ENCODE assay signal across 27 cellular contexts in the genomic region with DNA sequence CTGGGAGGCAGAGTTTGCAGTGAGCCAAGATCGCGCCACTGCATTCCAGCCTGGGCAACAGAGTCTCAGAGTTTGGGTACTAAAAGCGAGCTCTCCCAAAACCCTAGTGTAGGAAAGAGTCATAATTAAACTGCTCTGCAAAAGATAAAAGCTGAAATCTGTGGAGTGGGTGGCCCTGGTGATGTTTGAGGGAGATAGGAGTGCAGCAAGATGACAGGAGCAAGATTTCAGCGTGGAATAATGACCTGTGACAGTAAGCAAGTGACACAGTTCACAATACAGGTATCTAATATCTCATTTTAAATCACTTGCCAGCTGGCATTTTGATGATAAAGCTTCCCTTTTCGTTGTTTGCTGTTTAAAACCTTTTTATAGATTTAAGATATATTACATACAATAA.
"Had no signal": no experiment of that assay in that cellular context is flagged by ENCODE, and none has a peak within 500 bp of the region (broad histone marks: within the 10 kb centered on the region; RNA-seq: fewer than 3 reads in every experiment).

No MANE protein-coding gene starts in this region.

- H3K27ac Mint-ChIP-seq: stimulated activated effector memory CD8-positive, alpha-beta T cell treated with anti-CD3 and anti-CD28 coated beads, Interleukin-12 subunit alpha, Interleukin-12 subunit beta, amount 100 ng/mL, for 72 hours; stimulated activated memory B cell treated with anti-CD40 and anti-IgM and Interleukin-4, amounts not matched to agents 10 μg/mL and 1 μg/mL and 100 μg/mL, for 72 hours; stimulated activated naive B cell treated with anti-CD40 and anti-IgM and Interleukin-4, amounts not matched to agents 10 μg/mL and 1 μg/mL and 100 μg/mL, for 72 hours; stimulated activated naive CD8-positive, alpha-beta T cell treated with anti-CD3 and anti-CD28 coated beads, Interleukin-15, amount 100 ng/mL, for 72 hours; stimulated activated naive CD8-positive, alpha-beta T cell treated with anti-CD3 and anti-CD28 coated beads, Interleukin-15, Interleukin-2, amounts not matched to agents 100 ng/mL and 50 ng/mL, for 24 hours; type B pancreatic cell had no signal

- H3K9me3 ChIP-seq: stomach, suprapubic skin, testis, thoracic aorta, thyroid gland, tibial artery, tibial nerve, transverse colon, upper lobe of left lung, upper lobe of right lung, uterus, vagina had no signal

- H3K27me3 Mint-ChIP-seq: stimulated activated memory B cell treated with anti-CD40 and anti-IgM and Interleukin-4, amounts not matched to agents 10 μg/mL and 1 μg/mL and 100 μg/mL, for 72 hours; stimulated activated naive CD8-positive, alpha-beta T cell treated with anti-CD3 and anti-CD28 coated beads, Interleukin-15, amount 100 ng/mL, for 72 hours; type B pancreatic cell had no signal

- H3K27ac ChIP-seq: stomach, suprapubic skin, testis, thoracic aorta, thyroid gland, tibial artery, tibial nerve, transverse colon, upper lobe of left lung, upper lobe of right lung, uterus, vagina had no signal

- DNase-seq: stimulated activated CD4-positive, alpha-beta T cell treated with anti-CD3 and anti-CD28 coated beads, Interleukin-2, amount 100 ng/mL, for 48 hours; stimulated activated CD4-positive, alpha-beta T cell treated with anti-CD3 and anti-CD28 coated beads, Interleukin-4, amount 100 ng/mL, for 1 hour; stimulated activated CD4-positive, alpha-beta T cell treated with anti-CD3 and anti-CD28 coated beads, Interleukin-4, amount 100 ng/mL, for 24 hours; stimulated activated CD4-positive, alpha-beta T cell treated with anti-CD3 and anti-CD28 coated beads, Interleukin-4, amount 100 ng/mL, for 4 hours; stimulated activated CD8-positive, alpha-beta memory T cell treated with anti-CD3 and anti-CD28 coated beads, Interleukin-4, amount 100 ng/mL, for 48 hours; stimulated activated naive B cell treated with anti-CD40 and anti-IgM and Interleukin-4, amounts not matched to agents 10 μg/mL and 1 μg/mL and 100 μg/mL, for 72 hours; stimulated activated naive CD4-positive, alpha-beta T cell; stimulated activated naive CD4-positive, alpha-beta T cell treated with Interleukin-2 at 50 U/mL for 16 hours; stimulated activated naive CD8-positive, alpha-beta T cell treated with anti-CD3 and anti-CD28 coated beads, Interleukin-15, amount 100 ng/mL, for 72 hours; stimulated activated naive CD8-positive, alpha-beta T cell treated with anti-CD3 and anti-CD28 coated beads, Interleukin-15, Interleukin-2, amounts not matched to agents 100 U/mL and 50 U/mL, for 24 hours; stomach; substantia nigra; testis; thyroid gland; tibial artery; transverse colon; upper lobe of left lung; upper lobe of right lung; uterus had no signal

- H3K9me3 Mint-ChIP-seq: stimulated activated memory B cell treated with anti-CD40 and anti-IgM and Interleukin-4, amounts not matched to agents 10 μg/mL and 1 μg/mL and 100 μg/mL, for 72 hours; type B pancreatic cell had no signal

- H3K36me3 ChIP-seq: stomach, suprapubic skin, thoracic aorta, thyroid gland, tibial artery, tibial nerve, transverse colon, upper lobe of left lung, upper lobe of right lung, uterus, vagina had no signal

- H3K4me3 ChIP-seq: stomach, suprapubic skin, testis, thoracic aorta, thyroid gland, tibial artery, tibial nerve, transverse colon, upper lobe of left lung, upper lobe of right lung, uterus, vagina had no signal

- H3K4me3 Mint-ChIP-seq: stimulated activated effector memory CD8-positive, alpha-beta T cell treated with anti-CD3 and anti-CD28 coated beads, Interleukin-12 subunit alpha, Interleukin-12 subunit beta, amount 100 ng/mL, for 72 hours; stimulated activated memory B cell treated with anti-CD40 and anti-IgM and Interleukin-4, amounts not matched to agents 10 μg/mL and 1 μg/mL and 100 μg/mL, for 72 hours; stimulated activated naive B cell treated with anti-CD40 and anti-IgM and Interleukin-4, amounts not matched to agents 10 μg/mL and 1 μg/mL and 100 μg/mL, for 72 hours; stimulated activated naive CD8-positive, alpha-beta T cell treated with anti-CD3 and anti-CD28 coated beads, Interleukin-15, amount 100 ng/mL, for 72 hours; stimulated activated naive CD8-positive, alpha-beta T cell treated with anti-CD3 and anti-CD28 coated beads, Interleukin-15, Interleukin-2, amounts not matched to agents 100 ng/mL and 50 ng/mL, for 24 hours; type B pancreatic cell had no signal

- ATAC-seq: stimulated activated effector memory CD8-positive, alpha-beta T cell treated with anti-CD3 and anti-CD28 coated beads, Interleukin-12 subunit alpha, Interleukin-12 subunit beta, amount 100 ng/mL, for 72 hours; stimulated activated memory B cell treated with anti-CD40 and anti-IgM and Interleukin-4, amounts not matched to agents 10 μg/mL and 1 μg/mL and 100 μg/mL, for 72 hours; stimulated activated naive B cell treated with anti-CD40 and anti-IgM and Interleukin-4, amounts not matched to agents 10 μg/mL and 1 μg/mL and 100 μg/mL, for 72 hours; stimulated activated naive CD8-positive, alpha-beta T cell treated with anti-CD3 and anti-CD28 coated beads, Interleukin-15, amount 100 ng/mL, for 72 hours; stimulated activated naive CD8-positive, alpha-beta T cell treated with anti-CD3 and anti-CD28 coated beads, Interleukin-15, Interleukin-2, amounts not matched to agents 100 U/mL and 50 U/mL, for 24 hours; upper lobe of right lung had no signal

- H3K36me3 Mint-ChIP-seq: stimulated activated effector memory CD8-positive, alpha-beta T cell treated with anti-CD3 and anti-CD28 coated beads, Interleukin-12 subunit alpha, Interleukin-12 subunit beta, amount 100 ng/mL, for 72 hours; stimulated activated memory B cell treated with anti-CD40 and anti-IgM and Interleukin-4, amounts not matched to agents 10 μg/mL and 1 μg/mL and 100 μg/mL, for 72 hours; stimulated activated naive B cell treated with anti-CD40 and anti-IgM and Interleukin-4, amounts not matched to agents 10 μg/mL and 1 μg/mL and 100 μg/mL, for 72 hours; type B pancreatic cell had no signal

- H3K4me1 Mint-ChIP-seq: stimulated activated effector memory CD8-positive, alpha-beta T cell treated with anti-CD3 and anti-CD28 coated beads, Interleukin-12 subunit alpha, Interleukin-12 subunit beta, amount 100 ng/mL, for 72 hours; stimulated activated memory B cell treated with anti-CD40 and anti-IgM and Interleukin-4, amounts not matched to agents 10 μg/mL and 1 μg/mL and 100 μg/mL, for 72 hours; stimulated activated naive B cell treated with anti-CD40 and anti-IgM and Interleukin-4, amounts not matched to agents 10 μg/mL and 1 μg/mL and 100 μg/mL, for 72 hours; stimulated activated naive CD8-positive, alpha-beta T cell treated with anti-CD3 and anti-CD28 coated beads, Interleukin-15, amount 100 ng/mL, for 72 hours had no signal

- H3K4me1 ChIP-seq: stomach, suprapubic skin, testis, thyroid gland, tibial artery, tibial nerve, transverse colon, upper lobe of left lung, upper lobe of right lung, uterus, vagina had no signal

- H3K27me3 ChIP-seq: stomach, suprapubic skin, testis, thyroid gland, tibial artery, tibial nerve, transverse colon, upper lobe of left lung, upper lobe of right lung, uterus, vagina had no signal
